Comparison of ENCODE assay signal across 8 cellular contexts in the genomic region with DNA sequence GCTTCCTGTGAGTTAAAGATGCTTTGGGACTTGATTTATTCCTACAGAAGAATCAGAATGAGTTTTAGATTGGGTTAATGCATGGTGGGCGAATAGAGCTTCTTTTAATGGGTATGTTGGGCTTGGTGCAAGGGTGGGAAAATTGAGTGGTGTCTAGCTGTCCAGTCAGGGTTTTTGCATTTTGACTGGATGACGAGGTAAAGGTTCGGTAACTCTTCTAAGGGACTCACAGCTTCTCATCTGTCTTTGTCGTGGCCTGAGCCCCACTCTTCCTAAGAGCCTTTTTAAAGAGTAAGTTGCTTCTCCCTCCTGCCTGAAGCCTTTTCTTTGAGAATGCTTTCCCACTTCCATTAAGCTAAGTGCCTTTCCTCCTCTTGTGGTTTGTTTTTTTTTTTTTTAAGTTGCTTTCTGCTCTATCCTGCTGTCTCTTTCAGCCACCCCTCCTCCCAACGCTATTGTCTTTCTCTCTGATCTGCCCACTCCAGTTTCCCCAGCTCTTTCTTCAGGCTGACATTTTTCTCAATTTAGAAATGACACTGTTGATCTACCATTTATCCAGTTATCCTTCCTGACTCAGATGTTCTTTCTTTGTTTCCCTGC. TPM values are rescaled to one million over a fixed set of nuclear protein-coding genes. Genes with fewer than 3 reads are reported as not detected.
DNase-seq lines count a peak whose midpoint lies in the region; ATAC-seq and TF ChIP-seq lines count a peak whose summit lies in the region.

No MANE protein-coding gene starts in this region.

- peak overlapping the region; percentile 89; the same call in 1 of the 2 replicates for H2AFZ ChIP-seq in GM23248

- POLR2A ChIA-PET in RWPE1 (lab: Yijun Ruan, JAX; ENCODE audit: low non-redundant PET), result no interaction called here

- H3K27ac ChIP-seq in GM23248 (peak overlapping the region; percentile 81), RWPE1 (peak overlapping the region; percentile 87)

- H3K27me3 ChIP-seq in GM23248 (replicated peaks; ENCODE audit: insufficient read depth), result no peaks in the 10 kb centered on the region

- 9 to 10% methylated on average over 5 of the region's 5 CpGs for WGBS in GM23248 (ENCODE audit: low coverage in 1 of 2, low lambda C conversion rate in 2 of 2, missing lambda C conversion rate in 2 of 2), 2 experiments

- H3K4me3 ChIP-seq in GM23248 (peak overlapping the region; percentile 95), fibroblast of mammary gland (ENCODE audit: control insufficient read depth, low read depth, low read length) (peak overlapping the region; percentile 98), retinal pigment epithelial cell (ENCODE audit: low read length) (peak overlapping the region; percentile 96)

- H3K4me1 ChIP-seq in GM23248 (ENCODE audit: insufficient read depth), result peaks cover 9% of the 10 kb centered on the region

- in situ Hi-C loops in GM23248 (cut with MboI), result no loop called here

- no peaks in the 10 kb centered on the region for H3K9me2 ChIP-seq in GM23248 (ENCODE audit: insufficient read depth)

- H3K79me2 ChIP-seq in GM23248 (ENCODE audit: insufficient read depth), result peaks cover 61% of the 10 kb centered on the region

- no peaks in the 10 kb centered on the region for H3K36me3 ChIP-seq in GM23248 (ENCODE audit: low read depth)

- peaks cover 17% of the 10 kb centered on the region; the same call in 1 of the 2 replicates for H4K20me1 ChIP-seq in GM23248 (ENCODE audit: insufficient read depth)

- ATAC-seq in GM19463 (IDR thresholded peaks at IDR 0.05; ENCODE audit: unreplicated experiment), result no peak

- H3K9me3 ChIP-seq in GM23248 (ENCODE audit: low read depth), result no peaks in the 10 kb centered on the region

- peaks cover 17% of the 10 kb centered on the region for H3F3A ChIP-seq in GM23248 (ENCODE audit: insufficient read depth)

- CTCF ChIA-PET in RWPE1 (lab: Yijun Ruan, JAX), result interaction anchor here (0.9 kb wide), 1 partner anchor 20 kb away, joined by 7 read pairs; no protein-coding TSS in a partner anchor

- DNase-seq in GM23248 (peak; percentile 47), RWPE1 (ENCODE audit: low spot score) (no peak), fibroblast of mammary gland (ENCODE audit: low read depth) (no peak), retinal pigment epithelial cell (ENCODE audit: low read depth) (no peak), cerebellum (ENCODE audit: low spot score) (no peak), NCI-H1694 treated with DMSO at 0.1 percent for 48 hours (lab: John Stamatoyannopoulos, UW) (no peak), AG20443 (ENCODE audit: low spot score) (no peak)

- TF ChIP-seq CTCF in RWPE1 (conservative IDR thresholded peaks at IDR 0.05; ENCODE audit: low read depth) (no peak), fibroblast of mammary gland (conservative IDR thresholded peaks at IDR 0.05; ENCODE audit: control insufficient read depth, insufficient read depth, low read depth, low read length) (no peak), retinal pigment epithelial cell (conservative IDR thresholded peaks at IDR 0.05; ENCODE audit: low read depth, low read length) (no peak)

- H3K9ac ChIP-seq in GM23248, result peak overlapping the region; percentile 93

- H3K4me2 ChIP-seq in GM23248 (ENCODE audit: unreplicated experiment), result peak overlapping the region; percentile 89

RNA-seq across cellular contexts. Expression of a gene that starts 1.1 kb away (rescaled TPM):
- total RNA-seq in GM23248 (2014; rRNA removed; shearing (Covaris generic)), result 27.7 and 30.0 TPM in 2 replicates
- polyA plus RNA-seq in GM23248 (2016; fragmentation: Nextera tagmentation; extraction: Ambion mirVana), result 51.2 and 54.1 TPM in 2 replicates
- total RNA-seq in cerebellum, result 34.0 TPM

RNA-seq across cellular contexts. Expression of a gene that starts 19.8 kb away (rescaled TPM):
- total RNA-seq in GM23248 (2014; rRNA removed; shearing (Covaris generic)), result not detected in 2 replicates
- polyA plus RNA-seq in GM23248 (2016; fragmentation: Nextera tagmentation; extraction: Ambion mirVana), result not detected in 2 replicates
- 2.5 TPM for total RNA-seq in cerebellum

RNA-seq across cellular contexts. Expression of a gene that starts 20.1 kb away (rescaled TPM):
- total RNA-seq in GM23248 (2014; rRNA removed; shearing (Covaris generic)), result 32.1 and 32.6 TPM in 2 replicates
- 37.9 and 40.3 TPM in 2 replicates for polyA plus RNA-seq in GM23248 (2016; fragmentation: Nextera tagmentation; extraction: Ambion mirVana)
- total RNA-seq in cerebellum, result 10.1 TPM

RNA-seq across cellular contexts. Expression of a gene that starts 47.6 kb away (rescaled TPM):
- 3.6 and 6.4 TPM in 2 replicates for total RNA-seq in GM23248 (2014; rRNA removed; shearing (Covaris generic))
- 3.7 and 3.9 TPM in 2 replicates for polyA plus RNA-seq in GM23248 (2016; fragmentation: Nextera tagmentation; extraction: Ambion mirVana)
- 0.73 TPM for total RNA-seq in cerebellum

RNA-seq across cellular contexts. Expression of a gene that starts 51.6 kb away (rescaled TPM):
- 80.2 and 106 TPM in 2 replicates for total RNA-seq in GM23248 (2014; rRNA removed; shearing (Covaris generic))
- polyA plus RNA-seq in GM23248 (2016; fragmentation: Nextera tagmentation; extraction: Ambion mirVana), result 25.4 and 30.0 TPM in 2 replicates
- total RNA-seq in cerebellum, result 9.2 TPM
